In the genomic region with DNA sequence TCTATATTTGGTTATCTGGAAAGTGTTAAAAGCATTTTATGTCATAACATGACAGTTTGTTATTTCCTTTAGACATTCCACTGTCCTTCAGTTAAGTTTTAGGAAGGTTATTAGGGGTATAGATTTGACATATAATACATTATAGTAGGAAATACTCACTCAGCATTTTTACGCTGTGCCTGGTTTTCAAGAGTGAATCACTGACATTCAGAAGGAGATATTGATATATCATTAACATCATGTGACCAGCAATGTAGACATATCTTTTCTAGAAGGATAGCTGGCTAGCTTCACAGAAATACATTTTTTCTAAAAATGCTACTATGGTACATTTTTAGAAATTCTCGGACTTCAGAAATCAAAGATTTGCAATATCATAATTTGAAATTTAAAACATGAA, we compare ENCODE assay signal across 30 cellular contexts.
"Had no signal": no experiment of that assay in that cellular context is flagged by ENCODE, and none has a peak within 500 bp of the region (broad histone marks: within the 10 kb centered on the region; RNA-seq: fewer than 3 reads in every experiment).

No MANE protein-coding gene starts in this region.

- DNase-seq: activated CD4-positive, alpha-beta memory T cell treated with anti-CD3 and anti-CD28 coated beads for 36 hours; activated CD4-positive, alpha-beta T cell treated with anti-CD3 and anti-CD28 coated beads for 36 hours; activated CD4-positive, alpha-beta T cell treated with anti-CD3 and anti-CD28 coated beads, Interleukin-2, amount 10 ng/mL, durations not matched to agents 24 days and 14 days; activated CD4-positive, CD25-positive, alpha-beta regulatory T cell; activated CD4-positive, CD25-positive, alpha-beta regulatory T cell treated with anti-CD3 and anti-CD28 coated beads, Interleukin-2, amount 50 U/mL, for 72 hours; activated CD8-positive, alpha-beta memory T cell treated with anti-CD3 and anti-CD28 coated beads, Interleukin-2, amount 50 U/mL, for 48 hours; activated gamma-delta T cell; activated naive CD4-positive, alpha-beta T cell; activated naive CD4-positive, alpha-beta T cell treated with anti-CD3 and anti-CD28 coated beads, Interleukin-2, amount 10 ng/mL, durations not matched to agents 7 days and 5 days; activated naive CD8-positive, alpha-beta T cell treated with anti-CD3 and anti-CD28 coated beads, Interleukin-2, amount 10 ng/mL, durations not matched to agents 7 days and 5 days; activated T-cell treated with anti-CD3 and anti-CD28 coated beads for 4 hours; activated T-cell treated with anti-CD3 and anti-CD28 coated beads, Interleukin-2, amount 50 U/mL, for 24 hours; activated T-cell treated with anti-CD3 and anti-CD28 coated beads, Interleukin-2, amount 50 U/mL, for 72 hours; central memory CD4-positive, alpha-beta T cell; cerebellar nuclear complex; dorsolateral prefrontal cortex; effector memory CD8-positive, alpha-beta T cell; erythroblast; foreskin keratinocyte; gastrocnemius medialis; glutamatergic neuron; heart left ventricle; T-cell; T1000 had no signal

- H3K4me1 ChIP-seq: ascending aorta, breast epithelium, esophagus muscularis mucosa, foreskin keratinocyte, gastrocnemius medialis had no signal

- H3K27ac ChIP-seq: ascending aorta, breast epithelium, cardiac muscle cell, coronary artery, dorsolateral prefrontal cortex, esophagus muscularis mucosa, foreskin keratinocyte, gastrocnemius medialis, heart left ventricle had no signal

- H3K27me3 ChIP-seq: ascending aorta, breast epithelium, cardiac muscle cell, dorsolateral prefrontal cortex, esophagus muscularis mucosa, foreskin keratinocyte, gastrocnemius medialis, heart left ventricle had no signal

- H3K9me3 ChIP-seq: ascending aorta, breast epithelium, esophagus muscularis mucosa, gastrocnemius medialis, heart left ventricle had no signal

- ATAC-seq: activated CD4-positive, alpha-beta T cell treated with anti-CD3 and anti-CD28 coated beads for 36 hours; activated naive CD4-positive, alpha-beta T cell treated with anti-CD3 and anti-CD28 coated beads, Interleukin-2, amount 50 U/mL, for 72 hours; activated T-cell treated with anti-CD3 and anti-CD28 coated beads, Interleukin-2, amount 50 U/mL, for 72 hours; effector memory CD8-positive, alpha-beta T cell; foreskin keratinocyte; gastrocnemius medialis; heart left ventricle; T-cell had no signal

- H3K4me3 ChIP-seq: ascending aorta, breast epithelium, cardiac muscle cell, coronary artery, dorsolateral prefrontal cortex, esophagus muscularis mucosa, gastrocnemius medialis, heart left ventricle had no signal

- H3K36me3 ChIP-seq: breast epithelium had no signal
